ENCODE assay signal across 1 cellular context in the genomic region with DNA sequence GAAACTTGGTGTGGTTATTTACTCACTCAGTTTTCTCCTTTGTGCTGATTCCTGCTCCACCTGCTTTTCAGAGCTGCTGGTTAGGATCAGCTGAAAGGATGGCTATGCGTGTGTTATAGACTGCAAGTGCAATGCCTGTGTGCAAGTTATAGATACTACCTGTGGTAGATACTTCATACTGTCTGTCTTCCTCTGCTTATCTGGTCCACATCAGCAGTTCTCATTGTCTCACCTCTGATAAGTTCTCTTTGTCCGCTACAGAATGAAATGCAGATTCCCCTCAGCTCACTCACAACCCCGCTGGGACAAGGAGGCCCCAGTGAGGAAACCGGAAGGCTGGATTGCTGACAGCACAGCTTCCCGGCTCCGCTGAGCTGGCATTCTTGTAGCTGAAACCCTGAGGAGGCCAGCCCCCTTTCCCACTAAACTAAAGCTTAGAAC.
TF ChIP-seq lines count a peak whose summit lies in the region.

No MANE protein-coding gene starts in this region.

TF ChIP-seq in HepG2, 621 proteins besides CTCF, POLR2A, EP300 and RAD21 (continued from another document and continues in another):
- TF ChIP-seq ETV5 (CRISPR knock-in tag; IDR thresholded peaks at IDR 0.05; ENCODE audit: borderline replicate concordance) (peak; percentile 24; the same call in 1 of the 2 replicates), ATF2 (CRISPR knock-in tag; IDR thresholded peaks at IDR 0.05) (no peak), ZBTB43 (CRISPR knock-in tag; conservative IDR thresholded peaks at IDR 0.05) (peak; percentile 17; the same call in 1 of the 2 replicates), CERS6 (CRISPR knock-in tag; IDR thresholded peaks at IDR 0.05) (no peak), MAFF (IDR thresholded peaks at IDR 0.05; ENCODE audit: low read depth, low read length) (peak; percentile 59), GMEB1 (CRISPR knock-in tag; IDR thresholded peaks at IDR 0.05; ENCODE audit: borderline replicate concordance) (no peak), ZNF451 (CRISPR knock-in tag; IDR thresholded peaks at IDR 0.05) (no peak), ZNF878 (CRISPR knock-in tag; IDR thresholded peaks at IDR 0.05) (no peak), FOSL2 (CRISPR knock-in tag; IDR thresholded peaks at IDR 0.05) (0 out of 2 replicates have a peak, but pooled peaks have one; percentile 5), NR3C1 (CRISPR knock-in tag; IDR thresholded peaks at IDR 0.05) (no peak), HINFP (CRISPR knock-in tag; IDR thresholded peaks at IDR 0.05; ENCODE audit: low read depth) (no peak), ZNF496 (CRISPR knock-in tag; IDR thresholded peaks at IDR 0.05; ENCODE audit: insufficient replicate concordance) (no peak), ZFP36L1 (CRISPR knock-in tag; IDR thresholded peaks at IDR 0.05) (no peak), RXRA (CRISPR knock-in tag; IDR thresholded peaks at IDR 0.05) (no peak), HES4 (CRISPR knock-in tag; IDR thresholded peaks at IDR 0.05; ENCODE audit: borderline replicate concordance) (no peak), ZBTB25 (CRISPR knock-in tag; IDR thresholded peaks at IDR 0.05) (no peak), TCF12 (IDR thresholded peaks at IDR 0.05) (no peak), TCF12 (CRISPR knock-in tag; IDR thresholded peaks at IDR 0.05) (no peak), GABPA (IDR thresholded peaks at IDR 0.05; ENCODE audit: low read depth, low read length) (no peak), GABPA (CRISPR knock-in tag; IDR thresholded peaks at IDR 0.05; ENCODE audit: low read depth) (0 out of 2 replicates have a peak, but pooled peaks have one; percentile 10), ZNF101 (CRISPR knock-in tag; IDR thresholded peaks at IDR 0.05; ENCODE audit: borderline replicate concordance, low read depth) (no peak), AFF4 (CRISPR knock-in tag; IDR thresholded peaks at IDR 0.05) (no peak), ELF1 (CRISPR knock-in tag; IDR thresholded peaks at IDR 0.05) (peak; percentile 31; the same call in 1 of the 2 replicates), CCDC6 (CRISPR knock-in tag; IDR thresholded peaks at IDR 0.05) (no peak), ZIK1 (CRISPR knock-in tag; IDR thresholded peaks at IDR 0.05; ENCODE audit: borderline replicate concordance, low read depth) (no peak), ZNF749 (CRISPR knock-in tag; IDR thresholded peaks at IDR 0.05; ENCODE audit: borderline replicate concordance) (no peak), YY1 (IDR thresholded peaks at IDR 0.05; ENCODE audit: insufficient read depth, insufficient replicate concordance, low read depth, low read length) (no peak), ZNF432 (CRISPR knock-in tag; IDR thresholded peaks at IDR 0.05; ENCODE audit: borderline replicate concordance) (no peak), BCL3 (CRISPR knock-in tag; IDR thresholded peaks at IDR 0.05) (no peak), STAT5B (CRISPR knock-in tag; IDR thresholded peaks at IDR 0.05) (no peak), AGO2 (optimal IDR thresholded peaks at IDR 0.05; ENCODE audit: low read depth, low read length) (no peak)
- TF ChIP-seq, protein P1, sequence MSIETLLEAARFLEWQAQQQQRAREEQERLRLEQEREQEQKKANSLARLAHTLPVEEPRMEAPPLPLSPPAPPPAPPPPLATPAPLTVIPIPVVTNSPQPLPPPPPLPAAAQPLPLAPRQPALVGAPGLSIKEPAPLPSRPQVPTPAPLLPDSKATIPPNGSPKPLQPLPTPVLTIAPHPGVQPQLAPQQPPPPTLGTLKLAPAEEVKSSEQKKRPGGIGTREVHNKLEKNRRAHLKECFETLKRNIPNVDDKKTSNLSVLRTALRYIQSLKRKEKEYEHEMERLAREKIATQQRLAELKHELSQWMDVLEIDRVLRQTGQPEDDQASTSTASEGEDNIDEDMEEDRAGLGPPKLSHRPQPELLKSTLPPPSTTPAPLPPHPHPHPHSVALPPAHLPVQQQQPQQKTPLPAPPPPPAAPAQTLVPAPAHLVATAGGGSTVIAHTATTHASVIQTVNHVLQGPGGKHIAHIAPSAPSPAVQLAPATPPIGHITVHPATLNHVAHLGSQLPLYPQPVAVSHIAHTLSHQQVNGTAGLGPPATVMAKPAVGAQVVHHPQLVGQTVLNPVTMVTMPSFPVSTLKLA (IDR thresholded peaks at IDR 0.05): no peak
- TF ChIP-seq, protein P2, sequence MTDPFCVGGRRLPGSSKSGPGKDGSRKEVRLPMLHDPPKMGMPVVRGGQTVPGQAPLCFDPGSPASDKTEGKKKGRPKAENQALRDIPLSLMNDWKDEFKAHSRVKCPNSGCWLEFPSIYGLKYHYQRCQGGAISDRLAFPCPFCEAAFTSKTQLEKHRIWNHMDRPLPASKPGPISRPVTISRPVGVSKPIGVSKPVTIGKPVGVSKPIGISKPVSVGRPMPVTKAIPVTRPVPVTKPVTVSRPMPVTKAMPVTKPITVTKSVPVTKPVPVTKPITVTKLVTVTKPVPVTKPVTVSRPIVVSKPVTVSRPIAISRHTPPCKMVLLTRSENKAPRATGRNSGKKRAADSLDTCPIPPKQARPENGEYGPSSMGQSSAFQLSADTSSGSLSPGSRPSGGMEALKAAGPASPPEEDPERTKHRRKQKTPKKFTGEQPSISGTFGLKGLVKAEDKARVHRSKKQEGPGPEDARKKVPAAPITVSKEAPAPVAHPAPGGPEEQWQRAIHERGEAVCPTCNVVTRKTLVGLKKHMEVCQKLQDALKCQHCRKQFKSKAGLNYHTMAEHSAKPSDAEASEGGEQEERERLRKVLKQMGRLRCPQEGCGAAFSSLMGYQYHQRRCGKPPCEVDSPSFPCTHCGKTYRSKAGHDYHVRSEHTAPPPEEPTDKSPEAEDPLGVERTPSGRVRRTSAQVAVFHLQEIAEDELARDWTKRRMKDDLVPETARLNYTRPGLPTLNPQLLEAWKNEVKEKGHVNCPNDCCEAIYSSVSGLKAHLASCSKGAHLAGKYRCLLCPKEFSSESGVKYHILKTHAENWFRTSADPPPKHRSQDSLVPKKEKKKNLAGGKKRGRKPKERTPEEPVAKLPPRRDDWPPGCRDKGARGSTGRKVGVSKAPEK (CRISPR knock-in tag; IDR thresholded peaks at IDR 0.05; ENCODE audit: borderline replicate concordance): no peak
- TF ChIP-seq, protein P3, sequence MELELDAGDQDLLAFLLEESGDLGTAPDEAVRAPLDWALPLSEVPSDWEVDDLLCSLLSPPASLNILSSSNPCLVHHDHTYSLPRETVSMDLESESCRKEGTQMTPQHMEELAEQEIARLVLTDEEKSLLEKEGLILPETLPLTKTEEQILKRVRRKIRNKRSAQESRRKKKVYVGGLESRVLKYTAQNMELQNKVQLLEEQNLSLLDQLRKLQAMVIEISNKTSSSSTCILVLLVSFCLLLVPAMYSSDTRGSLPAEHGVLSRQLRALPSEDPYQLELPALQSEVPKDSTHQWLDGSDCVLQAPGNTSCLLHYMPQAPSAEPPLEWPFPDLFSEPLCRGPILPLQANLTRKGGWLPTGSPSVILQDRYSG (CRISPR knock-in tag; IDR thresholded peaks at IDR 0.05): no peak
- TF ChIP-seq, protein P4, sequence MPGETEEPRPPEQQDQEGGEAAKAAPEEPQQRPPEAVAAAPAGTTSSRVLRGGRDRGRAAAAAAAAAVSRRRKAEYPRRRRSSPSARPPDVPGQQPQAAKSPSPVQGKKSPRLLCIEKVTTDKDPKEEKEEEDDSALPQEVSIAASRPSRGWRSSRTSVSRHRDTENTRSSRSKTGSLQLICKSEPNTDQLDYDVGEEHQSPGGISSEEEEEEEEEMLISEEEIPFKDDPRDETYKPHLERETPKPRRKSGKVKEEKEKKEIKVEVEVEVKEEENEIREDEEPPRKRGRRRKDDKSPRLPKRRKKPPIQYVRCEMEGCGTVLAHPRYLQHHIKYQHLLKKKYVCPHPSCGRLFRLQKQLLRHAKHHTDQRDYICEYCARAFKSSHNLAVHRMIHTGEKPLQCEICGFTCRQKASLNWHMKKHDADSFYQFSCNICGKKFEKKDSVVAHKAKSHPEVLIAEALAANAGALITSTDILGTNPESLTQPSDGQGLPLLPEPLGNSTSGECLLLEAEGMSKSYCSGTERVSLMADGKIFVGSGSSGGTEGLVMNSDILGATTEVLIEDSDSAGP (CRISPR knock-in tag; IDR thresholded peaks at IDR 0.05; ENCODE audit: borderline replicate concordance): no peak
